Comparison of ENCODE assay signal across 8 cellular contexts in genomic region chr22:31080164-31080847, GRCh38. TPM values are rescaled to one million over a fixed set of nuclear protein-coding genes. Genes with fewer than 3 reads are reported as not detected.
DNase-seq lines count a peak whose midpoint lies in the region; ATAC-seq and TF ChIP-seq lines count a peak whose summit lies in the region.

No MANE protein-coding gene starts in this region.

- no peak for TF ChIP-seq CTCF in heart right ventricle (IDR thresholded peaks at IDR 0.05)
- TF ChIP-seq CTCF in ascending aorta (IDR thresholded peaks at IDR 0.05): no peak
- TF ChIP-seq CTCF in right lobe of liver (IDR thresholded peaks at IDR 0.05): no peak
- no peak for TF ChIP-seq CTCF in upper lobe of right lung (IDR thresholded peaks at IDR 0.05)

- intact Hi-C loops in heart right ventricle (cut with DNase I) (loop anchor here in 8 of 10 donors (2.0 to 10.0 kb wide), 6 partner anchors 33 to 154 kb away; partner anchors contain the start of genes MORC2 (in 6 of the 8) and TUG1 (in 6 of the 8)), cardiac septum (cut with DNase I) (loop anchor here (2.0 to 10.0 kb wide), 2 partner anchors 112 to 316 kb away; partner anchors contain the start of genes MORC2 and TUG1), ascending aorta (cut with DNase I) (loop anchor here (2.0 to 10.0 kb wide), 3 partner anchors 44 to 446 kb away; partner anchors contain the start of gene SLC35E4), right lobe of liver (cut with DNase I) (no loop called here), upper lobe of right lung (cut with DNase I) (loop anchor here (5.0 kb wide), 2 partner anchors 113 to 133 kb away; partner anchors contain the start of genes MORC2 and TUG1)

- H3K36me3 ChIP-seq in heart right ventricle: peaks cover 0 to 14% (median 0%) of the 10 kb centered on the region in 9 donors
- H3K36me3 ChIP-seq in ascending aorta: peaks cover 12 to 18% of the 10 kb centered on the region in 2 donors
- H3K36me3 ChIP-seq in right lobe of liver: no peaks in the 10 kb centered on the region
- H3K36me3 ChIP-seq in upper lobe of right lung: no peaks in the 10 kb centered on the region

- H3K27ac ChIP-seq in heart right ventricle (peak overlapping the region; percentile 78 to 98 (median 96)), ascending aorta (peak overlapping the region; percentile 98), right lobe of liver (peak overlapping the region; percentile 70 to 87 (median 73)), upper lobe of right lung (peak overlapping the region; percentile 84)

- ATAC-seq in heart right ventricle (no peak), right lobe of liver (no peak), upper lobe of right lung (no peak)

- H3K4me3 ChIP-seq in heart right ventricle: peak overlapping the region in 9 of 10 donors; percentile 55 to 91 (median 75)
- H3K4me3 ChIP-seq in ascending aorta: peak overlapping the region; percentile 70 to 89
- peak overlapping the region; percentile 57 to 65 (median 58) for H3K4me3 ChIP-seq in right lobe of liver
- peak overlapping the region; percentile 91 for H3K4me3 ChIP-seq in upper lobe of right lung

- TF ChIP-seq POLR2A in right lobe of liver (IDR thresholded peaks at IDR 0.05): no peak

- H3K9me3 ChIP-seq in heart right ventricle (no peaks in the 10 kb centered on the region), ascending aorta (no peaks in the 10 kb centered on the region), right lobe of liver (no peaks in the 10 kb centered on the region), upper lobe of right lung (no peaks in the 10 kb centered on the region)

- H3K4me1 ChIP-seq in heart right ventricle: peaks cover 18 to 56% (median 42%) of the 10 kb centered on the region in 9 donors
- peaks cover 8 to 21% of the 10 kb centered on the region in 2 donors for H3K4me1 ChIP-seq in ascending aorta
- peaks cover 0 to 6% (median 0%) of the 10 kb centered on the region in 4 donors for H3K4me1 ChIP-seq in right lobe of liver
- peaks cover 29% of the 10 kb centered on the region for H3K4me1 ChIP-seq in upper lobe of right lung

- H3K27me3 ChIP-seq in heart right ventricle: no peaks in the 10 kb centered on the region
- H3K27me3 ChIP-seq in ascending aorta: no peaks in the 10 kb centered on the region
- no peaks in the 10 kb centered on the region for H3K27me3 ChIP-seq in right lobe of liver
- H3K27me3 ChIP-seq in upper lobe of right lung: no peaks in the 10 kb centered on the region

- 30 to 32% methylated on average over 5 of the region's 5 CpGs for WGBS in heart right ventricle, 2 donors
- WGBS in right lobe of liver (ENCODE audit: insufficient coverage, low coverage, low lambda C conversion rate, missing lambda C conversion rate): 38% methylated on average over 2 of the region's 5 CpGs

- DNase-seq in heart right ventricle (peak in 1 of 2 donors; percentile 3), cardiac septum (ENCODE audit: low spot score) (no peak), ascending aorta (ENCODE audit: low spot score in 2 of 2) (no peak), right lobe of liver (no peak), upper lobe of right lung (no peak), amniotic stem cell (lab: John Stamatoyannopoulos, UW) (no peak), NCI-H510A (lab: John Stamatoyannopoulos, UW) (no peak), putamen (ENCODE audit: low spot score) (no peak)

RNA-seq across cellular contexts. Expression of gene SMTN, which starts 0.8 kb away (rescaled TPM):
- total RNA-seq in heart right ventricle: 100 to 1,000 TPM; 146 to 290 (median 204) TPM
- 100 to 1,000 TPM in 1 of 2 donors, 10 to 100 TPM in 1; 64.2 to 398 TPM for polyA plus RNA-seq in heart right ventricle
- total RNA-seq in cardiac septum: 128 TPM
- total RNA-seq in ascending aorta: 671 TPM
- total RNA-seq in right lobe of liver: 10 to 100 TPM; 16.9 to 54.1 (median 24.3) TPM
- 71.6 TPM for total RNA-seq in upper lobe of right lung

RNA-seq across cellular contexts. Expression of gene SELENOM, which starts 27.1 kb away (rescaled TPM):
- total RNA-seq in heart right ventricle: 10 to 100 TPM; 21.5 to 73.9 (median 45.3) TPM
- polyA plus RNA-seq in heart right ventricle: 100 to 1,000 TPM; 122 to 134 TPM
- total RNA-seq in cardiac septum: 77.7 TPM
- total RNA-seq in ascending aorta: 1,262 TPM
- 10 to 100 TPM in 3 of 6 experiments, 1 to 10 TPM in 3; 4.7 to 52.0 (median 9.4) TPM for total RNA-seq in right lobe of liver
- total RNA-seq in upper lobe of right lung: 89.0 TPM

RNA-seq across cellular contexts. Expression of gene INPP5J, which starts 42.5 kb away (rescaled TPM):
- total RNA-seq in heart right ventricle (10 to 100 TPM; 15.2 to 31.7 (median 19.3) TPM), cardiac septum (13.8 TPM), ascending aorta (1.3 TPM), right lobe of liver (under 1 TPM in 4 of 6 experiments, not detected in 2; 0.12 to 0.49 (median 0.26) TPM), upper lobe of right lung (4.5 TPM)
- polyA plus RNA-seq in heart right ventricle: 10 to 100 TPM in 1 of 2 donors, 1 to 10 TPM in 1; 7.9 to 14.0 TPM

Comparison
In these comparisons a context has a peak if more than half of its experiments do, and no peak if none do; other contexts are left out.
1. RNA of gene SELENOM, which starts 27.1 kb away (total RNA-seq): 1,262 TPM in ascending aorta (single experiment); 89.0 TPM in upper lobe of right lung (single experiment), 77.7 TPM in cardiac septum (single experiment), 21.5 to 73.9 TPM in heart right ventricle and 4.7 to 52.0 TPM in right lobe of liver; every median in the first group is over 10 times any median in the second.
2. intact Hi-C loops: an anchor here in heart right ventricle (2.0 to 10.0 kb wide), cardiac septum (2.0 to 10.0 kb wide), ascending aorta (2.0 to 10.0 kb wide) and upper lobe of right lung (5.0 kb wide); none called in right lobe of liver.
3. Peak in every context shown above with its lines, with median percentiles within 50 percentile points of each other: H3K27ac ChIP-seq and H3K4me3 ChIP-seq.